Comparison of ENCODE assay signal across 8 cellular contexts in genomic region chr6:135497412-135498177, GRCh38. TPM values are rescaled to one million over a fixed set of nuclear protein-coding genes. Genes with fewer than 3 reads are reported as not detected.
DNase-seq lines count a peak whose midpoint lies in the region; ATAC-seq and TF ChIP-seq lines count a peak whose summit lies in the region.

Gene AHI1 (minus strand): TSS chr6:135497740. CDS start chr6:135492237, 5,503 bp downstream.

- peak within 1 kb of the TSS; percentile 82 for H3K4me3 ChIP-seq in kidney epithelial cell (ENCODE audit: low read depth, low read length)

- no peak for TF ChIP-seq CTCF in kidney epithelial cell (IDR thresholded peaks at IDR 0.05; ENCODE audit: insufficient read depth, low read length, poor library complexity, severe bottlenecking)

- no peaks in the 10 kb centered on the region for H3K36me3 ChIP-seq in kidney epithelial cell (ENCODE audit: control insufficient read depth, insufficient read depth, low read length)

- peak; percentile 96 for ATAC-seq in GM19025 (IDR thresholded peaks at IDR 0.05; ENCODE audit: low read depth, unreplicated experiment)
- ATAC-seq in HG03196 (IDR thresholded peaks at IDR 0.05; ENCODE audit: unreplicated experiment) = peak; percentile 95
- ATAC-seq in activated CD4-positive, CD25-positive, alpha-beta regulatory T cell treated with anti-CD3 and anti-CD28 coated beads, Interleukin-2, amount 50 U/mL, for 24 hours = peak; percentile 85 to 88

- DNase-seq in Ammon's horn (ENCODE audit: low spot score) (peak; percentile 98), NCI-H446 (lab: John Stamatoyannopoulos, UW) (peak; percentile 80 to 90), cerebellar nuclear complex (lab: John Stamatoyannopoulos, UW) (peak; percentile 69 to 82), kidney epithelial cell (ENCODE audit: low read depth) (peak; percentile 71)
- DNase-seq in stimulated activated CD4-positive, alpha-beta T cell treated with anti-CD3 and anti-CD28 coated beads, Interleukin-15, amount 100 ng/mL, for 48 hours (ENCODE audit: low read depth in 2 of 2) = peak; percentile 84 to 89

- H3K27me3 ChIP-seq in kidney epithelial cell (ENCODE audit: control insufficient read depth, insufficient read depth, low read length) = no peaks in the 10 kb centered on the region

RNA-seq across cellular contexts. Expression of gene AHI1, which starts in this region (rescaled TPM):
- 3.7 and 5.2 TPM in 2 replicates for total RNA-seq in kidney epithelial cell

Comparison
In these comparisons a context has a peak if more than half of its experiments do, and no peak if none do; other contexts are left out.
1. Peak in every context shown above with its lines: DNase-seq, ATAC-seq and H3K4me3 ChIP-seq.